14 cellular contexts compared by ENCODE assay signal in the genomic region with DNA sequence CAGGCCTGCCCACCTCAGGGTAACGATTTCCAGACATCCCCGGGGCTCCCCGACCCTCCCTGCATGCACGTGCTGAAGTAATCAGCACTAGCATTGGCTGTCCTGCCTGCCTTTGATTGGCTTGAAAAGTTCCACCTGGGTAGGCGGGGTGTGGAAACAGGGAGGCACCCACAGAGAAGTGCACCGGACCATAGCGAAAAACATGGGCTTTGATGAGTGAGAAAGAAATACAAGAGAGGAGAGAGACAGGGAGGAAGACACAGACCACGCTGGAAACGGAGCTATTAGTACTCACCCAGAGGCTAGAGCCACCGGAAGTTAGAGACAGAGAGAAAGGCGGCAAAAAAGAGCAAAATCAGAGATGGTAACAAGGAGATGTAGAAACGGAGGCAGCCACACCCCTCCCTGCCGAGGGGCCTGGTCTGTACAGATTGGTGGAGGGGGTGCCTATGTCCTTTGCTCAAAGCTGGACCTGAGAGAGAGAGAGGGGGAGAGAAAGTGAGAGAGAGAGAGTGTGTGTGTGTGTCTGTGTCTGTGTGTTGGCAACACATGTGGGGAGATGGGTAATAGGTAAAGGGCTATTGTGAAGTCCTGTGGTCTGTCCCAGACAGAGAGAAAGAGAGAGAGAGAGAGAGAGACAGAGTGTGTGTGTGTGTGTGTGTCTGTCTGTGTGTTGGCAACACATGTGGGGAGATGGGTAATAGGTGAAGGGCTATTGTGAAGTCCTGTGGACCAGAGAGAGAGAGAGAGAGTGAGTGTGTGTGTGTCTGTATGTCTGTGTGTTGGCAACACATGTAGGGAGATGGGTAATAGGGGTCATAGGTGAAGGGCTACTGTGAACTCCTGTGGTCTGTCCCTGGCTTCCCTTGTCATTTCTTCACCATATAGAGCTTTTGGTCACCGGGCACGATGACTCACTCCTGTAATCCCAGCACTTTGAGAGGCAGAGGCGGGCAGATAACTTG. TPM values are rescaled to one million over a fixed set of nuclear protein-coding genes. Genes with fewer than 3 reads are reported as not detected.
DNase-seq lines count a peak whose midpoint lies in the region; ATAC-seq and TF ChIP-seq lines count a peak whose summit lies in the region.
"Had no signal": no experiment of that assay in that cellular context is flagged by ENCODE, and none has a peak within 500 bp of the region (broad histone marks: within the 10 kb centered on the region; RNA-seq: fewer than 3 reads in every experiment).

No MANE protein-coding gene starts in this region.

- peaks cover 43% of the 10 kb centered on the region for H3K4me1 ChIP-seq in OCI-LY7 (ENCODE audit: insufficient read depth, low read length, poor library complexity, severe bottlenecking)

- peak overlapping the region; percentile 1 for H3K27ac ChIP-seq in OCI-LY7 (ENCODE audit: low read depth, low read length, poor library complexity, severe bottlenecking)
- H3K27ac ChIP-seq: ascending aorta, esophagus muscularis mucosa had no signal

- CTCF ChIA-PET in OCI-LY7 (lab: Charles Lee; ENCODE audit: unreplicated experiment): no interaction called here

- in situ Hi-C loops in GM13977 (cut with MboI; ENCODE audit: low pct_unique_long_range_greater_than_20kb, low sequenced_read_pairs, unreplicated experiment): no loop called here

- peaks cover 3% of the 10 kb centered on the region for H3K36me3 ChIP-seq in OCI-LY7 (ENCODE audit: insufficient read depth, low read length)

- H3K9me3 ChIP-seq in OCI-LY7 (ENCODE audit: low read length): no peaks in the 10 kb centered on the region
- H3K9me3 ChIP-seq: ascending aorta, esophagus muscularis mucosa had no signal

- no peak overlapping the region for H3K4me3 ChIP-seq in AG10803 (ENCODE audit: low read length)
- no peak overlapping the region for H3K4me3 ChIP-seq in OCI-LY7 (ENCODE audit: low read depth, low read length, poor library complexity, severe bottlenecking)
- H3K4me3 ChIP-seq: ascending aorta, esophagus muscularis mucosa had no signal

- ATAC-seq in HG03159 (IDR thresholded peaks at IDR 0.05; ENCODE audit: unreplicated experiment) (no peak), HG03135 (IDR thresholded peaks at IDR 0.05; ENCODE audit: unreplicated experiment) (no peak)
- ATAC-seq: right cardiac atrium had no signal

- POLR2A ChIA-PET in OCI-LY7 (lab: Charles Lee): interaction anchor here (1.6 kb wide), 1 partner anchor 28 kb away, joined by 5 read pairs; the partner anchor contains the start of genes GYS1 and RUVBL2

- BruUV-seq in OCI-LY7 (replicated peaks; lab: Mats Ljungman, UMichigan): no TSS peak

- H2AFZ ChIP-seq in OCI-LY7 (ENCODE audit: low read length): peak overlapping the region; percentile 17; the same call in 1 of the 2 replicates

- H3K79me2 ChIP-seq in OCI-LY7 (ENCODE audit: insufficient read depth, low read depth, low read length): no peaks in the 10 kb centered on the region

- TF ChIP-seq CTCF in AG10803 (conservative IDR thresholded peaks at IDR 0.05; ENCODE audit: low read length): no peak
- TF ChIP-seq CTCF in GM13977 (IDR thresholded peaks at IDR 0.05; ENCODE audit: extremely low read depth, insufficient read depth, missing control alignments): no peak
- no peak for TF ChIP-seq CTCF in OCI-LY7 (conservative IDR thresholded peaks at IDR 0.05; ENCODE audit: low read length)

- H3K9me2 ChIP-seq in OCI-LY7 (ENCODE audit: insufficient read depth, low read length): no peaks in the 10 kb centered on the region

- intact Hi-C loops in OCI-LY7 (cut with micrococcal nuclease; ENCODE audit: unreplicated experiment): no loop called here

- DNase-seq in AG10803 (ENCODE audit: low read depth): peak; percentile 39
- DNase-seq in GM13977 (ENCODE audit: low spot score): peak; percentile 54
- peak; percentile 54 for DNase-seq in OCI-LY7 (ENCODE audit: low spot score)
- peak; percentile 54 for DNase-seq in fibroblast of gingiva (ENCODE audit: low read depth)
- no peak for DNase-seq in occipital lobe (lab: John Stamatoyannopoulos, UW)
- no peak for DNase-seq in germinal center (ENCODE audit: low spot score)
- DNase-seq: activated CD4-positive, alpha-beta T cell treated with anti-CD3 and anti-CD28 coated beads, Interleukin-2, amount 10 ng/mL, durations not matched to agents 24 days and 14 days; NCI-H1694 had no signal

- H3K4me2 ChIP-seq in OCI-LY7 (ENCODE audit: low read length): peak overlapping the region; percentile 17

- H4K20me1 ChIP-seq in OCI-LY7 (ENCODE audit: insufficient read depth, low read length): no peaks in the 10 kb centered on the region

RNA-seq across cellular contexts. Expression of gene CGB3, which starts 2.9 kb away (rescaled TPM):
- total RNA-seq in OCI-LY7 (2014; rRNA removed; shearing (Covaris generic)): not detected in 2 replicates
- total RNA-seq in OCI-LY7 (2022) (not detected in 2 replicates), occipital lobe (not detected)
- total RNA-seq: activated CD4-positive, alpha-beta T cell treated with anti-CD3 and anti-CD28 coated beads, Interleukin-2, amount 10 ng/mL, durations not matched to agents 24 days and 14 days; ascending aorta; esophagus muscularis mucosa; lower leg skin; right cardiac atrium had no signal

RNA-seq across cellular contexts. Expression of gene LHB, which starts 4.3 kb away (rescaled TPM):
- total RNA-seq in OCI-LY7 (2014; rRNA removed; shearing (Covaris generic)): 1.1 TPM in 1 of 2 replicates, not detected in the other
- total RNA-seq in OCI-LY7 (2022): not detected in 2 replicates
- not detected for total RNA-seq in occipital lobe
- total RNA-seq: activated CD4-positive, alpha-beta T cell treated with anti-CD3 and anti-CD28 coated beads, Interleukin-2, amount 10 ng/mL, durations not matched to agents 24 days and 14 days; ascending aorta; esophagus muscularis mucosa; right cardiac atrium had no signal

RNA-seq across cellular contexts. Expression of gene CGB2, which starts 10.5 kb away (rescaled TPM):
- total RNA-seq in OCI-LY7 (2014; rRNA removed; shearing (Covaris generic)): not detected in 2 replicates
- total RNA-seq in OCI-LY7 (2022) (not detected in 2 replicates), occipital lobe (not detected)
- total RNA-seq: activated CD4-positive, alpha-beta T cell treated with anti-CD3 and anti-CD28 coated beads, Interleukin-2, amount 10 ng/mL, durations not matched to agents 24 days and 14 days; ascending aorta; esophagus muscularis mucosa; lower leg skin; right cardiac atrium had no signal

RNA-seq across cellular contexts. Expression of gene CGB1, which starts 15.5 kb away (rescaled TPM):
- not detected in 2 replicates for total RNA-seq in OCI-LY7 (2014; rRNA removed; shearing (Covaris generic))
- total RNA-seq in OCI-LY7 (2022) (not detected in 2 replicates), occipital lobe (not detected)
- total RNA-seq: activated CD4-positive, alpha-beta T cell treated with anti-CD3 and anti-CD28 coated beads, Interleukin-2, amount 10 ng/mL, durations not matched to agents 24 days and 14 days; ascending aorta; esophagus muscularis mucosa; right cardiac atrium had no signal

RNA-seq across cellular contexts. Expression of gene CGB5, which starts 22.4 kb away (rescaled TPM):
- total RNA-seq in OCI-LY7 (2014; rRNA removed; shearing (Covaris generic)): not detected in 2 replicates
- total RNA-seq in OCI-LY7 (2022) (not detected in 2 replicates), occipital lobe (not detected)
- total RNA-seq: activated CD4-positive, alpha-beta T cell treated with anti-CD3 and anti-CD28 coated beads, Interleukin-2, amount 10 ng/mL, durations not matched to agents 24 days and 14 days; ascending aorta; esophagus muscularis mucosa; lower leg skin; right cardiac atrium had no signal

Comparison
In these comparisons a context has a peak if more than half of its experiments do, and no peak if none do; other contexts are left out.
1. DNase-seq: peak in AG10803 (single experiment), GM13977 (single experiment), OCI-LY7 (single experiment) and fibroblast of gingiva (single experiment); none in occipital lobe (single experiment) and germinal center (single experiment).